Comparison of ENCODE assay signal across 13 cellular contexts in genomic region chr20:10478205-10478604, GRCh38.
DNase-seq lines count a peak whose midpoint lies in the region; ATAC-seq and TF ChIP-seq lines count a peak whose summit lies in the region.
"Had no signal": no experiment of that assay in that cellular context is flagged by ENCODE, and none has a peak within 500 bp of the region (broad histone marks: within the 10 kb centered on the region; RNA-seq: fewer than 3 reads in every experiment).

No MANE protein-coding gene starts in this region.

- ATAC-seq in GM18508 (IDR thresholded peaks at IDR 0.05; ENCODE audit: insufficient read depth, unreplicated experiment) (peak; percentile 76), HG02885 (IDR thresholded peaks at IDR 0.05; ENCODE audit: poor library complexity, unreplicated experiment) (peak; percentile 67), HG03520 (IDR thresholded peaks at IDR 0.05; ENCODE audit: unreplicated experiment) (peak; percentile 67)
- ATAC-seq: heart left ventricle had no signal

- DNase-seq in GM20000 (ENCODE audit: low spot score) (peak; percentile 26), NCI-H1105 (lab: John Stamatoyannopoulos, UW) (no peak), substantia nigra (lab: John Stamatoyannopoulos, UW) (no peak), NCI-H226 (no peak), GF-D8 (lab: John Stamatoyannopoulos, UW) (no peak)
- DNase-seq: brain microvascular endothelial cell; heart left ventricle; NCI-H1930; stimulated activated CD4-positive, alpha-beta T cell treated with anti-CD3 and anti-CD28 coated beads, Interleukin-12 subunit alpha, Interleukin-12 subunit beta, amount 100 ng/mL, for 4 hours; stimulated activated CD8-positive, alpha-beta memory T cell treated with anti-CD3 and anti-CD28 coated beads, Interleukin-4, amount 100 ng/mL, for 48 hours had no signal

- no peak overlapping the region for H3K27ac ChIP-seq in substantia nigra (ENCODE audit: low read depth, low read length, poor library complexity, severe bottlenecking)
- H3K27ac ChIP-seq: brain microvascular endothelial cell, heart left ventricle had no signal

- no peak for TF ChIP-seq CTCF in GM20000 (IDR thresholded peaks at IDR 0.05; ENCODE audit: extremely low read depth, missing control alignments)
